ENCODE assay signal across 25 cellular contexts in the genomic region with DNA sequence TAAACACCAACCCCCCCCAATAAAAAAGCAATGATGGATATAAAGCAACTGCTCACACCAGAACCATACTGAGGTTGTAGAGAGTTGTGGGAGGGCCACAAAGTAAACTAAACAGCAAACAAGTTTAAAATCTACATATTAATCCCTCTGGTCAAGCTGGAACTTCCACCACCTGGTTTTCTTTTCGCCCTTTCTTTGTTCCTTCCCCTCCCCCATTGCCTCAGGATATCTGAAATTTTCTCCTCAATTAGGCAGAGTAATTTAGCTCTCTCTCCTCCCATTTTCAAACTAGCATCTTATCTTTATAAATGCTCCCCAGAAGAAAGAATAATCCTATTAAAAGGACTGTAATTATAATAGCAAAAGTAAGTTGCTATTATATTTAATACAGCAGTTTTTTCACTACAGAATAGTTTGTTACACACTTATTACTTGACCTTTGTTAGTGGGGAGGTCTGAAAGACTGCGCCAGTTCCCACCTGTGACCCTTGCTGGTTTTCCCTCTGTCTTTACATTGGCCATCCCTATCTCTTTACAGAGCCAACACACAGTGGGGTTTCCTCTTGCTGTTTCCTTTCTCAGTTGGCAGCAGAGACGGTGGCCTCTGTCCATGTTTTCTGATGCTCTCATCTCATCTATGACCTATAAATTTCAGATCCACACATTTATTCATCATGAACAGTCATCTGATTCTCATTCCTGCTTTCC.
DNase-seq lines count a peak whose midpoint lies in the region; ATAC-seq and TF ChIP-seq lines count a peak whose summit lies in the region.
"Had no signal": no experiment of that assay in that cellular context is flagged by ENCODE, and none has a peak within 500 bp of the region (broad histone marks: within the 10 kb centered on the region; RNA-seq: fewer than 3 reads in every experiment).

No MANE protein-coding gene starts in this region.

- H3K27ac ChIP-seq in PC-3 (ENCODE audit: low read length), result no peak overlapping the region
- H3K27ac ChIP-seq: epithelial cell of prostate, thoracic aorta had no signal

- DNase-seq in G401 (ENCODE audit: low spot score) (peak; percentile 97), MG63 (peak; percentile 61), choroid plexus epithelial cell (ENCODE audit: low read depth) (peak; percentile 5), neural crest cell (ENCODE audit: low read depth, low spot score) (no peak), PC-3 (no peak), amygdala (lab: John Stamatoyannopoulos, UW) (no peak), mucosa of gallbladder (ENCODE audit: low spot score) (no peak), SIG-M5 treated with dmso at 0.1 percent for 504 hours (lab: John Stamatoyannopoulos, UW; ENCODE audit: unreplicated experiment) (no peak)
- DNase-seq: activated CD8-positive, alpha-beta T cell treated with anti-CD3 and anti-CD28 coated beads for 36 hours; activated naive CD4-positive, alpha-beta T cell; activated T-cell treated with anti-CD3 and anti-CD28 coated beads, Interleukin-2, amount 50 U/mL, for 1 hour; CD8-positive, alpha-beta T cell; DMS79; KG1; naive B cell; NCI-H1930; NCI-H446 treated with DMSO at 0.1 percent for 48 hours; posterior cingulate gyrus; RPMI8226; stimulated activated CD4-positive, alpha-beta T cell treated with anti-CD3 and anti-CD28 coated beads, Interleukin-1b, Interleukin-23, amount 100 ng/mL, for 48 hours; stimulated activated naive CD4-positive, alpha-beta T cell; T1000 had no signal

- POLR2A ChIA-PET in PC-3 (lab: Charles Lee; ENCODE audit: unreplicated experiment), result no interaction called here

- H3K36me3 ChIP-seq in MG63 (no peaks in the 10 kb centered on the region), PC-3 (ENCODE audit: low read depth, low read length) (no peaks in the 10 kb centered on the region)
- H3K36me3 ChIP-seq: thoracic aorta had no signal

- in situ Hi-C loops in G401 (cut with HindIII; ENCODE audit: low sequenced_read_pairs), result no loop called here

- TF ChIP-seq CTCF in choroid plexus epithelial cell (conservative IDR thresholded peaks at IDR 0.05; ENCODE audit: low read depth, low read length) (no peak), neural crest cell (conservative IDR thresholded peaks at IDR 0.05) (no peak), PC-3 (conservative IDR thresholded peaks at IDR 0.05; ENCODE audit: low read depth, low read length) (no peak)

- no peak overlapping the region for H2AFZ ChIP-seq in PC-3 (ENCODE audit: low read length)

- CTCF ChIA-PET in PC-3 (lab: Charles Lee), result no interaction called here

- no peak overlapping the region for H3K4me3 Mint-ChIP-seq in neural crest cell
- H3K4me3 Mint-ChIP-seq: activated CD8-positive, alpha-beta T cell treated with anti-CD3 and anti-CD28 coated beads for 36 hours; CD8-positive, alpha-beta T cell had no signal

- BruUV-seq in PC-3 (replicated peaks; lab: Mats Ljungman, UMichigan), result no TSS peak

- no peak overlapping the region for H3K4me2 ChIP-seq in PC-3 (ENCODE audit: low read length)

- H3K4me1 ChIP-seq in PC-3 (ENCODE audit: insufficient read depth, low read length), result no peaks in the 10 kb centered on the region

- intact Hi-C loops in PC-3 (cut with micrococcal nuclease), result no loop called here

- no peaks in the 10 kb centered on the region for H4K20me1 ChIP-seq in PC-3 (ENCODE audit: low read length)

- H3K9me3 ChIP-seq in MG63, result no peaks in the 10 kb centered on the region
- no peaks in the 10 kb centered on the region for H3K9me3 ChIP-seq in PC-3 (ENCODE audit: low read length)
- H3K9me3 ChIP-seq: thoracic aorta had no signal

- H3K36me3 Mint-ChIP-seq in neural crest cell (ENCODE audit: low read depth), result no peaks in the 10 kb centered on the region
- H3K36me3 Mint-ChIP-seq: CD8-positive, alpha-beta T cell had no signal

- no peak overlapping the region for H3K4me3 ChIP-seq in MG63
- H3K4me3 ChIP-seq in choroid plexus epithelial cell (ENCODE audit: low read depth, low read length), result no peak overlapping the region
- no peak overlapping the region for H3K4me3 ChIP-seq in PC-3 (ENCODE audit: low read length)
- H3K4me3 ChIP-seq: thoracic aorta had no signal

- H3K9me3 Mint-ChIP-seq in neural crest cell, result no peaks in the 10 kb centered on the region
- H3K9me3 Mint-ChIP-seq: activated CD8-positive, alpha-beta T cell treated with anti-CD3 and anti-CD28 coated beads for 36 hours; CD8-positive, alpha-beta T cell had no signal

- H3K9ac ChIP-seq in PC-3 (ENCODE audit: low read length), result no peak overlapping the region

- H3K27me3 ChIP-seq in MG63, result no peaks in the 10 kb centered on the region
- H3K27me3 ChIP-seq in PC-3 (ENCODE audit: low read length), result no peaks in the 10 kb centered on the region

- peaks cover 17% of the 10 kb centered on the region for H3K4me1 Mint-ChIP-seq in neural crest cell

- no peaks in the 10 kb centered on the region for H3K79me2 ChIP-seq in PC-3 (ENCODE audit: low read length)

- peak overlapping the region; percentile 5 for H3K27ac Mint-ChIP-seq in neural crest cell (ENCODE audit: unreplicated experiment)
- H3K27ac Mint-ChIP-seq: activated CD8-positive, alpha-beta T cell treated with anti-CD3 and anti-CD28 coated beads for 36 hours; CD8-positive, alpha-beta T cell had no signal

- H3F3A ChIP-seq in PC-3 (ENCODE audit: low read length, unreplicated experiment), result no peaks in the 10 kb centered on the region

- no peaks in the 10 kb centered on the region for H3K27me3 Mint-ChIP-seq in neural crest cell (ENCODE audit: low read depth)
- H3K27me3 Mint-ChIP-seq: activated CD8-positive, alpha-beta T cell treated with anti-CD3 and anti-CD28 coated beads for 36 hours; naive B cell had no signal

- no peak for ATAC-seq in PC-3
- ATAC-seq: activated CD4-positive, CD25-positive, alpha-beta regulatory T cell treated with anti-CD3 and anti-CD28 coated beads, Interleukin-2, amount 50 U/mL, for 24 hours; activated CD8-positive, alpha-beta T cell treated with anti-CD3 and anti-CD28 coated beads for 36 hours; CD8-positive, alpha-beta T cell had no signal

- no peaks in the 10 kb centered on the region for H3K9me2 ChIP-seq in PC-3 (replicated peaks; ENCODE audit: low read length)

Comparison
In these comparisons a context has a peak if more than half of its experiments do, and no peak if none do; other contexts are left out.
1. DNase-seq: peak in G401 (single experiment), MG63 (single experiment) and choroid plexus epithelial cell (single experiment); none in neural crest cell (single experiment), PC-3 (single experiment), amygdala (0 of 56), mucosa of gallbladder (single experiment) and SIG-M5 treated with dmso at 0.1 percent for 504 hours (single experiment).